Comparison of ENCODE assay signal across 15 cellular contexts in the genomic region with DNA sequence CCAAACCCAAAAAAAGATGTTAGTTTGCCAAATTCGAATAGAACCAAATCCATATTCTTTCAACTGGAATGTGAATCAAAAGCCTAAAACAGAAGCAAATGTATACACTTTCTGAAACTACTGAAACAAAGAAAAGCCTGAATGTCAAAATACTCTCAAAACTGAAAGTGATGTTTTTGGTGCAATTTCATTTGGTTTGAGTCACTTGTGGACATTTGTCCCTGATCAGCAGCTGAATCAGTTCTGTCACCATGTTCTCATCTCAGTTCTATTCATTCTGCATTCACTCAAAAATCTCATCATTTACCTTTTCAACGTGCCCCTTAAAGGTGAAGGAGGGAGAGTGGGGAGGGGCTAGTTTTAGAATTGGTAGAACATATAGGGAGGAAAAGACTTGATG.
DNase-seq lines count a peak whose midpoint lies in the region; ATAC-seq and TF ChIP-seq lines count a peak whose summit lies in the region.
"Had no signal": no experiment of that assay in that cellular context is flagged by ENCODE, and none has a peak within 500 bp of the region (broad histone marks: within the 10 kb centered on the region; RNA-seq: fewer than 3 reads in every experiment).

No MANE protein-coding gene starts in this region.

- WGBS in neuronal stem cell (ENCODE audit: extremely low coverage in 2 of 2, insufficient read length in 2 of 2, insufficient replicate concordance in 1 of 2), 2 donors, result no CpG with 5 or more reads among the region's 2 CpGs

- no peaks in the 10 kb centered on the region for H3K79me1 ChIP-seq in neuronal stem cell (ENCODE audit: low read depth, low read length)

- H2AK5ac ChIP-seq in neuronal stem cell (ENCODE audit: low read depth, low read length), result no peak overlapping the region

- intact Hi-C loops in OCI-LY7 (cut with micrococcal nuclease; ENCODE audit: unreplicated experiment), result no loop called here

- CTCF ChIA-PET in OCI-LY7 (lab: Charles Lee; ENCODE audit: unreplicated experiment), result no interaction called here

- no peak for TF ChIP-seq POLR2A in erythroblast (IDR thresholded peaks at IDR 0.05; ENCODE audit: low read length)

- peak; percentile 57 for DNase-seq in GM13976 (ENCODE audit: low spot score)
- DNase-seq in OCI-LY7 (ENCODE audit: low spot score), result no peak
- DNase-seq in erythroblast (lab: John Stamatoyannopoulos, UW), result no peak
- no peak for DNase-seq in neuronal stem cell (ENCODE audit: low spot score)
- no peak for DNase-seq in DMS 273 (lab: John Stamatoyannopoulos, UW; ENCODE audit: unreplicated experiment)
- DNase-seq: CD4-positive, alpha-beta memory T cell; DMS79 treated with DMSO at 0.1 percent for 48 hours; HCEC 1CT; NCI-H2227 treated with DMSO at 0.1 percent for 48 hours; NCI-H524 treated with DMSO at 0.1 percent for 48 hours; NK-92 treated with Interleukin-12 subunit alpha and Interleukin-12 subunit beta, amount 100 ng/mL, for 24 hours; SHP77 had no signal

- BruUV-seq in OCI-LY7 (replicated peaks; lab: Mats Ljungman, UMichigan), result no TSS peak

- no peak overlapping the region for H3K9ac ChIP-seq in neuronal stem cell (ENCODE audit: low read depth, low read length, poor library complexity)

- in situ Hi-C loops in GM13976 (cut with MboI; ENCODE audit: low sequenced_read_pairs, unreplicated experiment), result no loop called here

- no peaks in the 10 kb centered on the region for H3K79me2 ChIP-seq in OCI-LY7 (ENCODE audit: insufficient read depth, low read depth, low read length)

- ATAC-seq in GM19463 (IDR thresholded peaks at IDR 0.05; ENCODE audit: unreplicated experiment) (peak; percentile 69), HG03066 (IDR thresholded peaks at IDR 0.05; ENCODE audit: low read depth, unreplicated experiment) (peak; percentile 64)
- ATAC-seq: SK-N-SH treated with all-trans-retinoic acid at 6 μM for 48 hours had no signal

- H3K4me1 ChIP-seq in OCI-LY7 (ENCODE audit: insufficient read depth, low read length, poor library complexity, severe bottlenecking) (peaks cover 19% of the 10 kb centered on the region), neuronal stem cell (ENCODE audit: control insufficient read depth in 2 of 2, insufficient read depth in 1 of 2, low read depth in 1 of 2, low read length in 2 of 2) (peaks cover 0 to 10% of the 10 kb centered on the region in 2 donors)

- no peaks in the 10 kb centered on the region for H3K36me3 ChIP-seq in OCI-LY7 (ENCODE audit: insufficient read depth, low read length)
- no peaks in the 10 kb centered on the region for H3K36me3 ChIP-seq in neuronal stem cell (replicated peaks in 1 of 2; ENCODE audit: control insufficient read depth in 2 of 2, insufficient read depth in 2 of 2, low read length in 2 of 2)

- H2AFZ ChIP-seq in OCI-LY7 (ENCODE audit: low read length), result no peak overlapping the region
- no peak overlapping the region for H2AFZ ChIP-seq in neuronal stem cell (ENCODE audit: low read length)

- no peak overlapping the region for H2BK120ac ChIP-seq in neuronal stem cell (ENCODE audit: low read depth, low read length)

- TF ChIP-seq CTCF in GM13976 (IDR thresholded peaks at IDR 0.05; ENCODE audit: borderline replicate concordance, control extremely low read depth, extremely low read depth, insufficient read depth, missing control alignments), result no peak
- no peak for TF ChIP-seq CTCF in OCI-LY7 (conservative IDR thresholded peaks at IDR 0.05; ENCODE audit: low read length)

- peak overlapping the region; percentile 22 for H3K4me2 ChIP-seq in OCI-LY7 (ENCODE audit: low read length)
- no peak overlapping the region for H3K4me2 ChIP-seq in neuronal stem cell (ENCODE audit: insufficient read depth, low read length, poor library complexity, severe bottlenecking)

- H4K8ac ChIP-seq in neuronal stem cell (ENCODE audit: low read depth, low read length), result no peak overlapping the region

- H3K4me3 ChIP-seq in OCI-LY7 (ENCODE audit: low read depth, low read length, poor library complexity, severe bottlenecking), result no peak overlapping the region
- H3K4me3 ChIP-seq in neuronal stem cell (ENCODE audit: low read length in 2 of 2), result no peak overlapping the region

- H3K27me3 ChIP-seq in neuronal stem cell (ENCODE audit: control insufficient read depth in 3 of 3, insufficient read depth in 3 of 3, low read depth in 1 of 3, low read length in 3 of 3), result peaks cover 0 to 3% (median 0%) of the 10 kb centered on the region in 3 experiments

- no peak overlapping the region for H3K4ac ChIP-seq in neuronal stem cell (ENCODE audit: low read length)

- no peak overlapping the region for H3K14ac ChIP-seq in neuronal stem cell (ENCODE audit: low read length)

- POLR2A ChIA-PET in OCI-LY7 (lab: Charles Lee), result interaction anchor here (0.6 to 0.8 kb wide), 2 partner anchors 9 to 10 kb away, joined by 3 to 4 read pairs; no protein-coding TSS in a partner anchor

- no peak overlapping the region for H4K91ac ChIP-seq in neuronal stem cell (ENCODE audit: low read depth, low read length, poor library complexity)

- no peak overlapping the region for H2BK12ac ChIP-seq in neuronal stem cell (ENCODE audit: low read length)

- H4K20me1 ChIP-seq in OCI-LY7 (ENCODE audit: insufficient read depth, low read length), result no peaks in the 10 kb centered on the region

- H3K9me3 ChIP-seq in OCI-LY7 (ENCODE audit: low read length) (no peaks in the 10 kb centered on the region), neuronal stem cell (replicated peaks in 1 of 2; ENCODE audit: control insufficient read depth in 2 of 2, insufficient read depth in 1 of 2, low read depth in 1 of 2, low read length in 2 of 2) (no peaks in the 10 kb centered on the region)

- H3K23ac ChIP-seq in neuronal stem cell (ENCODE audit: low read depth, low read length, poor library complexity), result no peak overlapping the region

- no peak overlapping the region for H2BK15ac ChIP-seq in neuronal stem cell (ENCODE audit: low read length)

- no peaks in the 10 kb centered on the region for H3K9me2 ChIP-seq in OCI-LY7 (ENCODE audit: insufficient read depth, low read length)

- no peak overlapping the region for H3K27ac ChIP-seq in OCI-LY7 (ENCODE audit: low read depth, low read length, poor library complexity, severe bottlenecking)
- no peak overlapping the region for H3K27ac ChIP-seq in neuronal stem cell (replicated peaks; ENCODE audit: low read length)

- H2BK5ac ChIP-seq in neuronal stem cell (ENCODE audit: low read length), result no peak overlapping the region

- no peak overlapping the region for H3K18ac ChIP-seq in neuronal stem cell (ENCODE audit: low read length)
